Comparison of ENCODE assay signal across 1 cellular context in the genomic region with DNA sequence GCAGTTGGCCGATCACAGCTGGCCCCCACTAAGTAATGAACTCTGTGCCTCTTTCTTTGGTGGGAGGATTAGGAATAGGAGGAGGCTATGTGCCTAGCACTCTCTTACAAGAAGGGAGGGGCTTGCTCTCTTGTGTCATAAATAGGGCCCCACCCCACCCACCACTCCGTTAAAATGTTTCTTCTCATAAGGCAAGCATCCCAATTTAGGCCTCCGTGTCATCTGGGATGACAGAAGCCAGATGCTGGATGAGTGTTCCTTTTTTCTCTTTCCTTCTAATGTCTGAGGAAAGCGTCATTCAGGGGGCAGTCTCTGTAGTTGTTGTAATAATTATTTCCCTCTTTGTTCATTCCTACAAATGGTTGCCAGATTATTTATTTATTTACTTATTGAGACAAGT.
TF ChIP-seq lines count a peak whose summit lies in the region.

A gene with protein sequence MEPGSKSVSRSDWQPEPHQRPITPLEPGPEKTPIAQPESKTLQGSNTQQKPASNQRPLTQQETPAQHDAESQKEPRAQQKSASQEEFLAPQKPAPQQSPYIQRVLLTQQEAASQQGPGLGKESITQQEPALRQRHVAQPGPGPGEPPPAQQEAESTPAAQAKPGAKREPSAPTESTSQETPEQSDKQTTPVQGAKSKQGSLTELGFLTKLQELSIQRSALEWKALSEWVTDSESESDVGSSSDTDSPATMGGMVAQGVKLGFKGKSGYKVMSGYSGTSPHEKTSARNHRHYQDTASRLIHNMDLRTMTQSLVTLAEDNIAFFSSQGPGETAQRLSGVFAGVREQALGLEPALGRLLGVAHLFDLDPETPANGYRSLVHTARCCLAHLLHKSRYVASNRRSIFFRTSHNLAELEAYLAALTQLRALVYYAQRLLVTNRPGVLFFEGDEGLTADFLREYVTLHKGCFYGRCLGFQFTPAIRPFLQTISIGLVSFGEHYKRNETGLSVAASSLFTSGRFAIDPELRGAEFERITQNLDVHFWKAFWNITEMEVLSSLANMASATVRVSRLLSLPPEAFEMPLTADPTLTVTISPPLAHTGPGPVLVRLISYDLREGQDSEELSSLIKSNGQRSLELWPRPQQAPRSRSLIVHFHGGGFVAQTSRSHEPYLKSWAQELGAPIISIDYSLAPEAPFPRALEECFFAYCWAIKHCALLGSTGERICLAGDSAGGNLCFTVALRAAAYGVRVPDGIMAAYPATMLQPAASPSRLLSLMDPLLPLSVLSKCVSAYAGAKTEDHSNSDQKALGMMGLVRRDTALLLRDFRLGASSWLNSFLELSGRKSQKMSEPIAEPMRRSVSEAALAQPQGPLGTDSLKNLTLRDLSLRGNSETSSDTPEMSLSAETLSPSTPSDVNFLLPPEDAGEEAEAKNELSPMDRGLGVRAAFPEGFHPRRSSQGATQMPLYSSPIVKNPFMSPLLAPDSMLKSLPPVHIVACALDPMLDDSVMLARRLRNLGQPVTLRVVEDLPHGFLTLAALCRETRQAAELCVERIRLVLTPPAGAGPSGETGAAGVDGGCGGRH (minus strand): TSS at position 76 of the 400 bp plus-strand sequence. CDS start 239 bp downstream, outside the sequence.

TF ChIP-seq in neural cell, 6 proteins besides CTCF, POLR2A, EP300 and RAD21 (continued from another document):
- no peak for TF ChIP-seq REST (IDR thresholded peaks at IDR 0.05; ENCODE audit: borderline replicate concordance)
TF ChIP-seq in neural cell: peak in this region for 0.
